Comparison of ENCODE assay signal across 13 cellular contexts in genomic region chr5:142433526-142434321, GRCh38.
DNase-seq lines count a peak whose midpoint lies in the region; ATAC-seq and TF ChIP-seq lines count a peak whose summit lies in the region.
"Had no signal": no experiment of that assay in that cellular context is flagged by ENCODE, and none has a peak within 500 bp of the region (broad histone marks: within the 10 kb centered on the region; RNA-seq: fewer than 3 reads in every experiment).

No MANE protein-coding gene starts in this region.

- no peak for ATAC-seq in stimulated activated naive CD8-positive, alpha-beta T cell treated with anti-CD3 and anti-CD28 coated beads, Interleukin-15, amount 100 ng/mL, for 72 hours
- ATAC-seq in activated T-helper 17 cell treated with anti-CD3 and anti-CD28 coated beads, Interleukin-2, amount 50 U/mL, for 72 hours (replicated peaks): no peak

- no peak for TF ChIP-seq POLR2A in tibial nerve (IDR thresholded peaks at IDR 0.05)

- no peaks in the 10 kb centered on the region for H3K27me3 ChIP-seq in tibial nerve
- H3K27me3 ChIP-seq: gastroesophageal sphincter had no signal

- WGBS in tibial nerve, 2 donors: 6 to 9% methylated on average over 8 of the region's 8 CpGs

- H3K4me1 ChIP-seq in tibial nerve: peaks cover 0 to 46% (median 23%) of the 10 kb centered on the region in 4 donors

- H3K27ac ChIP-seq in tibial nerve: peak overlapping the region in 3 of 4 donors; percentile 38 to 85 (median 76)
- H3K27ac ChIP-seq: C4-2B, gastroesophageal sphincter had no signal

- no peaks in the 10 kb centered on the region for H3K9me3 Mint-ChIP-seq in stimulated activated naive CD8-positive, alpha-beta T cell treated with anti-CD3 and anti-CD28 coated beads, Interleukin-15, Interleukin-2, amounts not matched to agents 100 ng/mL and 50 ng/mL, for 24 hours
- H3K9me3 Mint-ChIP-seq in stimulated activated naive CD8-positive, alpha-beta T cell treated with anti-CD3 and anti-CD28 coated beads, Interleukin-15, amount 100 ng/mL, for 72 hours: no peaks in the 10 kb centered on the region
- H3K9me3 Mint-ChIP-seq in activated T-helper 17 cell treated with anti-CD3 and anti-CD28 coated beads, Interleukin-2, amount 50 U/mL, for 72 hours: no peaks in the 10 kb centered on the region
- no peaks in the 10 kb centered on the region for H3K9me3 Mint-ChIP-seq in immature natural killer cell

- no peak overlapping the region for H3K4me3 Mint-ChIP-seq in stimulated activated naive CD8-positive, alpha-beta T cell treated with anti-CD3 and anti-CD28 coated beads, Interleukin-15, Interleukin-2, amounts not matched to agents 100 ng/mL and 50 ng/mL, for 24 hours
- H3K4me3 Mint-ChIP-seq in stimulated activated naive CD8-positive, alpha-beta T cell treated with anti-CD3 and anti-CD28 coated beads, Interleukin-15, amount 100 ng/mL, for 72 hours: no peak overlapping the region
- peak overlapping the region; percentile 72 for H3K4me3 Mint-ChIP-seq in activated T-helper 17 cell treated with anti-CD3 and anti-CD28 coated beads, Interleukin-2, amount 50 U/mL, for 72 hours
- H3K4me3 Mint-ChIP-seq in immature natural killer cell: peak overlapping the region; percentile 64 to 83 (median 81)

- H3K27me3 Mint-ChIP-seq in stimulated activated naive CD8-positive, alpha-beta T cell treated with anti-CD3 and anti-CD28 coated beads, Interleukin-15, Interleukin-2, amounts not matched to agents 100 ng/mL and 50 ng/mL, for 24 hours: no peaks in the 10 kb centered on the region
- H3K27me3 Mint-ChIP-seq in stimulated activated naive CD8-positive, alpha-beta T cell treated with anti-CD3 and anti-CD28 coated beads, Interleukin-15, amount 100 ng/mL, for 72 hours: no peaks in the 10 kb centered on the region
- no peaks in the 10 kb centered on the region for H3K27me3 Mint-ChIP-seq in activated T-helper 17 cell treated with anti-CD3 and anti-CD28 coated beads, Interleukin-2, amount 50 U/mL, for 72 hours
- peaks cover 0 to 5% (median 0%) of the 10 kb centered on the region in 3 donors for H3K27me3 Mint-ChIP-seq in immature natural killer cell (ENCODE audit: low read depth in 3 of 3)

- peaks cover 28% of the 10 kb centered on the region for H3K4me1 Mint-ChIP-seq in stimulated activated naive CD8-positive, alpha-beta T cell treated with anti-CD3 and anti-CD28 coated beads, Interleukin-15, Interleukin-2, amounts not matched to agents 100 ng/mL and 50 ng/mL, for 24 hours (ENCODE audit: low read depth)
- peaks cover 26% of the 10 kb centered on the region for H3K4me1 Mint-ChIP-seq in stimulated activated naive CD8-positive, alpha-beta T cell treated with anti-CD3 and anti-CD28 coated beads, Interleukin-15, amount 100 ng/mL, for 72 hours
- peaks cover 45% of the 10 kb centered on the region for H3K4me1 Mint-ChIP-seq in activated T-helper 17 cell treated with anti-CD3 and anti-CD28 coated beads, Interleukin-2, amount 50 U/mL, for 72 hours
- peaks cover 35 to 44% of the 10 kb centered on the region in 2 donors for H3K4me1 Mint-ChIP-seq in immature natural killer cell

- no peak for TF ChIP-seq CTCF in tibial nerve (IDR thresholded peaks at IDR 0.05)

- H3K9me3 ChIP-seq in tibial nerve: no peaks in the 10 kb centered on the region
- H3K9me3 ChIP-seq: gastroesophageal sphincter had no signal

- H3K36me3 Mint-ChIP-seq in stimulated activated naive CD8-positive, alpha-beta T cell treated with anti-CD3 and anti-CD28 coated beads, Interleukin-15, Interleukin-2, amounts not matched to agents 100 ng/mL and 50 ng/mL, for 24 hours (ENCODE audit: low read depth): no peaks in the 10 kb centered on the region
- H3K36me3 Mint-ChIP-seq in activated T-helper 17 cell treated with anti-CD3 and anti-CD28 coated beads, Interleukin-2, amount 50 U/mL, for 72 hours (ENCODE audit: low read depth): no peaks in the 10 kb centered on the region
- H3K36me3 Mint-ChIP-seq in immature natural killer cell: peaks cover 0 to 3% (median 0%) of the 10 kb centered on the region in 3 donors

- peak overlapping the region; percentile 95 for H3K27ac Mint-ChIP-seq in stimulated activated naive CD8-positive, alpha-beta T cell treated with anti-CD3 and anti-CD28 coated beads, Interleukin-15, Interleukin-2, amounts not matched to agents 100 ng/mL and 50 ng/mL, for 24 hours
- H3K27ac Mint-ChIP-seq in stimulated activated naive CD8-positive, alpha-beta T cell treated with anti-CD3 and anti-CD28 coated beads, Interleukin-15, amount 100 ng/mL, for 72 hours: peak overlapping the region in 1 of 2 donors; percentile 41
- peak overlapping the region; percentile 84 for H3K27ac Mint-ChIP-seq in activated T-helper 17 cell treated with anti-CD3 and anti-CD28 coated beads, Interleukin-2, amount 50 U/mL, for 72 hours
- peak overlapping the region; percentile 35 to 98 (median 90) for H3K27ac Mint-ChIP-seq in immature natural killer cell

- H3K4me3 ChIP-seq in tibial nerve: no peak overlapping the region
- H3K4me3 ChIP-seq: gastroesophageal sphincter had no signal

- H3K36me3 ChIP-seq in tibial nerve: no peaks in the 10 kb centered on the region
- H3K36me3 ChIP-seq: gastroesophageal sphincter had no signal

- DNase-seq in stimulated activated naive CD8-positive, alpha-beta T cell treated with anti-CD3 and anti-CD28 coated beads, Interleukin-15, amount 100 ng/mL, for 72 hours: no peak
- DNase-seq in immature natural killer cell (no peak), tibial nerve (ENCODE audit: low spot score in 2 of 2) (no peak), occipital lobe (lab: John Stamatoyannopoulos, UW) (no peak), D341Med (ENCODE audit: low spot score) (no peak), NCI-H345 (lab: John Stamatoyannopoulos, UW) (no peak)
- DNase-seq: NCI-H187; OCI-M1; stimulated activated CD4-positive, alpha-beta T cell treated with anti-CD3 and anti-CD28 coated beads, Interleukin-12 subunit alpha, Interleukin-12 subunit beta, amount 100 ng/mL, for 4 hours had no signal

- TF ChIP-seq EP300 in tibial nerve (IDR thresholded peaks at IDR 0.05): peak in 1 of 2 donors; percentile 11

Comparison
In these comparisons a context has a peak if more than half of its experiments do, and no peak if none do; other contexts are left out.
1. H3K4me3 Mint-ChIP-seq: peak in activated T-helper 17 cell treated with anti-CD3 and anti-CD28 coated beads, Interleukin-2, amount 50 U/mL, for 72 hours (single experiment) and immature natural killer cell (5 of 5); none in stimulated activated naive CD8-positive, alpha-beta T cell treated with anti-CD3 and anti-CD28 coated beads, Interleukin-15, Interleukin-2, amounts not matched to agents 100 ng/mL and 50 ng/mL, for 24 hours (single experiment) and stimulated activated naive CD8-positive, alpha-beta T cell treated with anti-CD3 and anti-CD28 coated beads, Interleukin-15, amount 100 ng/mL, for 72 hours (0 of 2).